ENCODE assay signal across 1 cellular context in the genomic region with DNA sequence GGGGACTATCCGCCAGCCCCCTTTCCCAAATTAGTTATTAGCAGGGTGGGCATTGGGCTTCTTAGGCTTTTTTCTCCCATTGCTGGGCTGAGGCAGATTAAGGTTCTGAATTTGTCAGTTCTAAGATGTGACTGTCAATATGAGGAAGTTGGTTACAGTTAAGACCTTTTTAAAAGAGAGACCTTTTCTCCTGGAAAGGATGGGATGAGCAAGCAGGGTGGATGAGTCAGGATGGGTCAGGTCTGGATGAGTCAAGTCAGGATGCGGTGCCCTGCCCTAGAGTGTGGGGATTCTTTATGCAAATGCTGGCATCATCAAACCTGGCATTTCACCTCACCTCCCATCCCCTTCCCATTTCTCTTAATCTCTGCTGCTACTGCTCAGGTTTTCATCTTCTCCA.
A peak's percentile ranks its signal among the peaks of the same experiment; 100 is the strongest.
TF ChIP-seq lines count a peak whose summit lies in the region.

No MANE protein-coding gene starts in this region.

TF ChIP-seq in HepG2, 621 proteins besides CTCF, POLR2A, EP300 and RAD21:
- TF ChIP-seq ZNF776 (CRISPR knock-in tag; IDR thresholded peaks at IDR 0.05): no peak
- peak; percentile 66; the same call in 1 of the 2 replicates for TF ChIP-seq ZNF12 (CRISPR knock-in tag; IDR thresholded peaks at IDR 0.05)
- TF ChIP-seq, protein P1, sequence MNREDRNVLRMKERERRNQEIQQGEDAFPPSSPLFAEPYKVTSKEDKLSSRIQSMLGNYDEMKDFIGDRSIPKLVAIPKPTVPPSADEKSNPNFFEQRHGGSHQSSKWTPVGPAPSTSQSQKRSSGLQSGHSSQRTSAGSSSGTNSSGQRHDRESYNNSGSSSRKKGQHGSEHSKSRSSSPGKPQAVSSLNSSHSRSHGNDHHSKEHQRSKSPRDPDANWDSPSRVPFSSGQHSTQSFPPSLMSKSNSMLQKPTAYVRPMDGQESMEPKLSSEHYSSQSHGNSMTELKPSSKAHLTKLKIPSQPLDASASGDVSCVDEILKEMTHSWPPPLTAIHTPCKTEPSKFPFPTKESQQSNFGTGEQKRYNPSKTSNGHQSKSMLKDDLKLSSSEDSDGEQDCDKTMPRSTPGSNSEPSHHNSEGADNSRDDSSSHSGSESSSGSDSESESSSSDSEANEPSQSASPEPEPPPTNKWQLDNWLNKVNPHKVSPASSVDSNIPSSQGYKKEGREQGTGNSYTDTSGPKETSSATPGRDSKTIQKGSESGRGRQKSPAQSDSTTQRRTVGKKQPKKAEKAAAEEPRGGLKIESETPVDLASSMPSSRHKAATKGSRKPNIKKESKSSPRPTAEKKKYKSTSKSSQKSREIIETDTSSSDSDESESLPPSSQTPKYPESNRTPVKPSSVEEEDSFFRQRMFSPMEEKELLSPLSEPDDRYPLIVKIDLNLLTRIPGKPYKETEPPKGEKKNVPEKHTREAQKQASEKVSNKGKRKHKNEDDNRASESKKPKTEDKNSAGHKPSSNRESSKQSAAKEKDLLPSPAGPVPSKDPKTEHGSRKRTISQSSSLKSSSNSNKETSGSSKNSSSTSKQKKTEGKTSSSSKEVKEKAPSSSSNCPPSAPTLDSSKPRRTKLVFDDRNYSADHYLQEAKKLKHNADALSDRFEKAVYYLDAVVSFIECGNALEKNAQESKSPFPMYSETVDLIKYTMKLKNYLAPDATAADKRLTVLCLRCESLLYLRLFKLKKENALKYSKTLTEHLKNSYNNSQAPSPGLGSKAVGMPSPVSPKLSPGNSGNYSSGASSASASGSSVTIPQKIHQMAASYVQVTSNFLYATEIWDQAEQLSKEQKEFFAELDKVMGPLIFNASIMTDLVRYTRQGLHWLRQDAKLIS (CRISPR knock-in tag; IDR thresholded peaks at IDR 0.05): no peak
- TF ChIP-seq KLF16 (CRISPR knock-in tag; IDR thresholded peaks at IDR 0.05): no peak
- peak; percentile 77 for TF ChIP-seq FOSL2 (CRISPR knock-in tag; IDR thresholded peaks at IDR 0.05)
- TF ChIP-seq SKI (IDR thresholded peaks at IDR 0.05; ENCODE audit: partially characterized antibody): no peak
